Comparison of ENCODE assay signal across 8 cellular contexts in genomic region chr10:35336084-35336831, GRCh38. TPM values are rescaled to one million over a fixed set of nuclear protein-coding genes. Genes with fewer than 3 reads are reported as not detected.
DNase-seq lines count a peak whose midpoint lies in the region; ATAC-seq and TF ChIP-seq lines count a peak whose summit lies in the region.

Gene CCNY, plus strand, starts transcription at chr10:35336509. Its CDS starts 545 bp downstream, at chr10:35337054.

- peak; percentile 85 for DNase-seq in A673 (ENCODE audit: low spot score)
- peak; percentile 57 for DNase-seq in NCI-H774 (lab: John Stamatoyannopoulos, UW)
- DNase-seq in activated CD8-positive, alpha-beta memory T cell treated with anti-CD3 and anti-CD28 coated beads for 4 hours (ENCODE audit: low read depth in 2 of 2) = peak; percentile 50 to 55
- DNase-seq in mesenteric fat pad (ENCODE audit: low spot score) = peak; percentile 93
- DNase-seq in stimulated activated CD8-positive, alpha-beta memory T cell treated with anti-CD3 and anti-CD28 coated beads, Interleukin-15, amount 100 ng/mL, for 24 hours (ENCODE audit: low read depth) = peak; percentile 67

- H3K27me3 ChIP-seq in A673 (replicated peaks; ENCODE audit: insufficient read depth, low read depth, low read length, poor library complexity) (no peaks in the 10 kb centered on the region), endocrine pancreas (ENCODE audit: control insufficient read depth, insufficient read depth, low read length) (no peaks in the 10 kb centered on the region)

- H3K9ac ChIP-seq in endocrine pancreas (ENCODE audit: control insufficient read depth, insufficient read depth, low read length) = peak within 1 kb of the TSS; percentile 76

- BruUV-seq in A673 (replicated peaks; lab: Mats Ljungman, UMichigan) = no TSS peak

- H3K4me3 ChIP-seq in A673 (ENCODE audit: low read depth, low read length, poor library complexity, severe bottlenecking) = peak within 1 kb of the TSS; percentile 91
- H3K4me3 ChIP-seq in endocrine pancreas (ENCODE audit: control insufficient read depth, insufficient read depth, low read length) = peak within 1 kb of the TSS; percentile 57

- TF ChIP-seq CTCF in A673 (conservative IDR thresholded peaks at IDR 0.05; ENCODE audit: low read depth, low read length) = no peak

- H3K36me3 ChIP-seq in A673 (ENCODE audit: insufficient read depth, low read length, poor library complexity, severe bottlenecking) = peaks cover 4% of the 10 kb centered on the region
- H3K36me3 ChIP-seq in endocrine pancreas (ENCODE audit: control insufficient read depth, insufficient read depth, low read length) = no peaks in the 10 kb centered on the region

- ATAC-seq in GM18867 (IDR thresholded peaks at IDR 0.05; ENCODE audit: unreplicated experiment) (peak; percentile 74), HG03066 (IDR thresholded peaks at IDR 0.05; ENCODE audit: low read depth, unreplicated experiment) (peak; percentile 65)

- POLR2A ChIA-PET in A673 (lab: Charles Lee; ENCODE audit: low non-redundant PET) = no interaction called here

- H3K9me3 ChIP-seq in A673 (ENCODE audit: low read depth, low read length, poor library complexity, severe bottlenecking) (no peaks in the 10 kb centered on the region), endocrine pancreas (ENCODE audit: control insufficient read depth, low read length) (no peaks in the 10 kb centered on the region)

- H3K4me1 ChIP-seq in A673 (ENCODE audit: insufficient read depth, low read length, poor library complexity, severe bottlenecking) = peaks cover 50% of the 10 kb centered on the region
- H3K4me1 ChIP-seq in endocrine pancreas (ENCODE audit: control insufficient read depth, insufficient read depth, low read length) = peaks cover 12% of the 10 kb centered on the region

- peak within 1 kb of the TSS; percentile 88 for H3K27ac ChIP-seq in A673 (ENCODE audit: low read depth, low read length, poor library complexity, severe bottlenecking)

- CTCF ChIA-PET in A673 (lab: Charles Lee) = no interaction called here

- intact Hi-C loops in A673 (cut with micrococcal nuclease; ENCODE audit: unreplicated experiment) = loop anchor here (5.0 kb wide), 2 partner anchors 41 to 226 kb away; no protein-coding TSS in a partner anchor

RNA-seq across cellular contexts. Expression of gene CCNY, which starts in this region (rescaled TPM):
- total RNA-seq in A673 (2021) (84.8 and 85.8 TPM in 2 replicates), mesenteric fat pad (73.9 TPM)

Comparison
In these comparisons a context has a peak if more than half of its experiments do, and no peak if none do; other contexts are left out.
1. Peak in every context shown above with its lines: DNase-seq, ATAC-seq, H3K4me3 ChIP-seq and H3K27ac ChIP-seq.